In the genomic region with DNA sequence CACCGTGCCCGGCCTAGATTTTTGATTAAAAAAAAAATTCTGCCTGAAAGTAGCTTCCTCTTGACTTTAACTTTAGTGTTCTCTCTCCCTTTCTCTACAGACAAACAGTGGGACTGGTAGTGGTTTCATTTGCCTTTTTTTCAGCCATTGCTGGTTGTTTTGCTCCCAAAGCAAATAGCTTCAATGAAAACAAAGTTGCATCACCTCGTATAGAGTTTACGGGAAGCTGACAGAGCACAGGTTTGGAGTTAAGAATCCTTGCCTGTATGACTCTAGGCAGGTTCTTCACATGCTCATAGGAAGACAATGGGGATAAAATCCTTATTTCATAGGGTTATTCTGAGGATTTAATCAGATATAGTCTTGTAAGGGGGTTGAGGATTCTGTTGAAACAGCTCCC, we compare ENCODE assay signal across 19 cellular contexts. TPM values are rescaled to one million over a fixed set of nuclear protein-coding genes. Genes with fewer than 3 reads are reported as not detected.
DNase-seq lines count a peak whose midpoint lies in the region; ATAC-seq and TF ChIP-seq lines count a peak whose summit lies in the region.
"Had no signal": no experiment of that assay in that cellular context is flagged by ENCODE, and none has a peak within 500 bp of the region (broad histone marks: within the 10 kb centered on the region; RNA-seq: fewer than 3 reads in every experiment).

No MANE protein-coding gene starts in this region.

- H3K4me1 ChIP-seq in GM23338 (ENCODE audit: insufficient read depth) (no peaks in the 10 kb centered on the region), liver (ENCODE audit: control insufficient read depth in 4 of 4, insufficient read depth in 4 of 4, low read length in 3 of 4) (no peaks in the 10 kb centered on the region), Caco-2 (no peaks in the 10 kb centered on the region)
- H3K4me1 ChIP-seq: A549, HAP-1 had no signal

- no peaks in the 10 kb centered on the region for H4K20me1 ChIP-seq in GM23338 (replicated peaks; ENCODE audit: insufficient read depth)

- H2AFZ ChIP-seq in GM23338 = peak overlapping the region; percentile 56; the same call in 1 of the 2 replicates

- H3K27me3 Mint-ChIP-seq in GM23338 (ENCODE audit: insufficient read depth, low read depth, poor library complexity) = no peaks in the 10 kb centered on the region
- H3K27me3 Mint-ChIP-seq in Caco-2 (ENCODE audit: insufficient read depth, unreplicated experiment) = no peaks in the 10 kb centered on the region

- H3K4me3 ChIP-seq in GM23338 (no peak overlapping the region), fibroblast of villous mesenchyme (ENCODE audit: low read depth, low read length) (no peak overlapping the region), liver (ENCODE audit: low read depth in 1 of 3, low read length in 3 of 3) (no peak overlapping the region), Caco-2 (ENCODE audit: low read depth, low read length) (no peak overlapping the region)
- H3K4me3 ChIP-seq: A549, HAP-1 had no signal

- H3K9me2 ChIP-seq in GM23338 (ENCODE audit: insufficient read depth) = 0 out of 2 replicates have a peak, but pooled peaks cover 4% of the 10 kb centered on the region

- H3K4me2 ChIP-seq in GM23338 = no peak overlapping the region
- H3K4me2 ChIP-seq: A549 had no signal

- 63% methylated on average over 4 of the region's 4 CpGs for WGBS in liver

- intact Hi-C loops in Caco-2 (cut with micrococcal nuclease; ENCODE audit: unreplicated experiment) = no loop called here

- H3K27me3 ChIP-seq in GM23338 (ENCODE audit: insufficient read depth) (no peaks in the 10 kb centered on the region), liver (ENCODE audit: control insufficient read depth in 4 of 4, insufficient read depth in 4 of 4, low read length in 3 of 4) (no peaks in the 10 kb centered on the region), Caco-2 (replicated peaks; ENCODE audit: control insufficient read depth, insufficient read depth, low read length) (no peaks in the 10 kb centered on the region)

- no peak overlapping the region for H3K9ac ChIP-seq in liver (ENCODE audit: low read depth in 1 of 2, low read length in 2 of 2)

- no peak overlapping the region for H3K4me3 Mint-ChIP-seq in GM23338
- H3K4me3 Mint-ChIP-seq in Caco-2 (ENCODE audit: unreplicated experiment) = no peak overlapping the region
- H3K4me3 Mint-ChIP-seq: CD4-positive, alpha-beta T cell had no signal

- TF ChIP-seq CTCF in GM23338 (conservative IDR thresholded peaks at IDR 0.05; ENCODE audit: low read depth in 2 of 2) = no peak
- no peak for TF ChIP-seq CTCF in fibroblast of villous mesenchyme (IDR thresholded peaks at IDR 0.05; ENCODE audit: insufficient read depth, low read depth, low read length)
- no peak for TF ChIP-seq CTCF in liver (IDR thresholded peaks at IDR 0.05; ENCODE audit: low read depth, low read length, missing input control)
- TF ChIP-seq CTCF in Caco-2 (IDR thresholded peaks at IDR 0.05; ENCODE audit: insufficient read depth in 1 of 2, low read depth in 1 of 2, low read length in 1 of 2, severe bottlenecking in 1 of 2, unreplicated experiment in 1 of 2) = no peak

- peaks cover 6% of the 10 kb centered on the region for H3K36me3 Mint-ChIP-seq in GM23338 (ENCODE audit: low read depth)
- H3K36me3 Mint-ChIP-seq in Caco-2 (ENCODE audit: insufficient read depth, unreplicated experiment) = no peaks in the 10 kb centered on the region

- no peak for DNase-seq in GM23338 (ENCODE audit: low spot score)
- DNase-seq in amniotic epithelial cell (ENCODE audit: low read depth) = peak; percentile 31
- DNase-seq in fibroblast of villous mesenchyme (ENCODE audit: low read depth) = peak; percentile 19
- DNase-seq in Caco-2 = no peak
- DNase-seq in superior temporal gyrus (ENCODE audit: extremely low spot score) = no peak
- DNase-seq: AML-193; Calu3; CD4-positive, alpha-beta T cell; DMS79 treated with DMSO at 0.1 percent for 48 hours; GF-D8 had no signal

- BruUV-seq in Caco-2 (replicated peaks; lab: Mats Ljungman, UMichigan) = no TSS peak

- TF ChIP-seq RAD21 in liver (IDR thresholded peaks at IDR 0.05) = no peak

- H3K27ac ChIP-seq in GM23338 (ENCODE audit: low read depth) = no peak overlapping the region
- no peak overlapping the region for H3K27ac ChIP-seq in liver (ENCODE audit: low read depth in 1 of 2, low read length in 2 of 2)
- H3K27ac ChIP-seq: 22Rv1, A549, C4-2B had no signal

- H3K79me2 ChIP-seq in GM23338 (replicated peaks; ENCODE audit: insufficient read depth) = no peaks in the 10 kb centered on the region

- H3K27ac Mint-ChIP-seq in GM23338 (no peak overlapping the region), Caco-2 (ENCODE audit: unreplicated experiment) (no peak overlapping the region)
- H3K27ac Mint-ChIP-seq: CD4-positive, alpha-beta T cell had no signal

- H3K9me3 ChIP-seq in liver (ENCODE audit: control insufficient read depth in 4 of 4, low read length in 3 of 4) (peaks cover 0 to 9% (median 2%) of the 10 kb centered on the region in 4 donors), Caco-2 (no peaks in the 10 kb centered on the region)
- H3K9me3 ChIP-seq: HAP-1 had no signal

- H3K9me3 Mint-ChIP-seq in GM23338 = peaks cover 16% of the 10 kb centered on the region
- H3K9me3 Mint-ChIP-seq in Caco-2 (ENCODE audit: unreplicated experiment) = no peaks in the 10 kb centered on the region

- no peaks in the 10 kb centered on the region for H3F3A ChIP-seq in GM23338 (replicated peaks; ENCODE audit: low read depth)

- CTCF ChIA-PET in Caco-2 (lab: Charles Lee) = no interaction called here

- no peaks in the 10 kb centered on the region for H3K36me3 ChIP-seq in GM23338 (ENCODE audit: insufficient read depth)
- H3K36me3 ChIP-seq in liver (ENCODE audit: control insufficient read depth in 4 of 4, insufficient read depth in 3 of 4, low read depth in 1 of 4, low read length in 3 of 4) = no peaks in the 10 kb centered on the region
- no peaks in the 10 kb centered on the region for H3K36me3 ChIP-seq in Caco-2 (ENCODE audit: control insufficient read depth, insufficient read depth, low read length)
- H3K36me3 ChIP-seq: HAP-1 had no signal

- H3K4me1 Mint-ChIP-seq in GM23338 = peaks cover 3% of the 10 kb centered on the region; the same call in 1 of the 3 replicates
- H3K4me1 Mint-ChIP-seq in Caco-2 (ENCODE audit: low read depth, unreplicated experiment) = no peaks in the 10 kb centered on the region

- ATAC-seq in GM23338 (no peak), GM18502 (IDR thresholded peaks at IDR 0.05; ENCODE audit: poor library complexity, unreplicated experiment) (no peak)
- ATAC-seq: A549 had no signal

- POLR2A ChIA-PET in Caco-2 (lab: Charles Lee) = no interaction called here

TF ChIP-seq in GM23338, 12 proteins besides CTCF, POLR2A, EP300 and RAD21:
- TF ChIP-seq EZH2phosphoT487 (IDR thresholded peaks at IDR 0.05; ENCODE audit: unreplicated experiment) (no peak), POLR2AphosphoS5 (IDR thresholded peaks at IDR 0.05; ENCODE audit: low read depth) (no peak), STAT1 (IDR thresholded peaks at IDR 0.05; ENCODE audit: unreplicated experiment) (no peak)

TF ChIP-seq in liver, 16 proteins besides CTCF, POLR2A, EP300 and RAD21:
- TF ChIP-seq FOXA1 (IDR thresholded peaks at IDR 0.05) = no peak
- TF ChIP-seq, protein P1, sequence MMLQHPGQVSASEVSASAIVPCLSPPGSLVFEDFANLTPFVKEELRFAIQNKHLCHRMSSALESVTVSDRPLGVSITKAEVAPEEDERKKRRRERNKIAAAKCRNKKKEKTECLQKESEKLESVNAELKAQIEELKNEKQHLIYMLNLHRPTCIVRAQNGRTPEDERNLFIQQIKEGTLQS (IDR thresholded peaks at IDR 0.05) = peak; percentile 57
TF ChIP-seq in liver: peak in this region for 1.

RNA-seq across cellular contexts. Expression of a gene that starts 21.6 kb away (rescaled TPM):
- total RNA-seq in GM23338 (2014; rRNA removed; shearing (Covaris generic)) = not detected in 2 replicates
- polyA plus RNA-seq in GM23338 (2016; fragmentation: Nextera tagmentation; extraction: Ambion mirVana) (not detected in 2 replicates), liver (not detected)
- total RNA-seq in fibroblast of villous mesenchyme (0.43 TPM in 1 of 2 replicates, not detected in the other), liver (not detected), Caco-2 (2022) (not detected in 2 replicates)
- total RNA-seq: Calu3; CD4-positive, alpha-beta T cell; H4; HT-29 had no signal
- polyA plus RNA-seq: A549 had no signal

RNA-seq across cellular contexts. Expression of a gene that starts 47.5 kb away (rescaled TPM):
- total RNA-seq in GM23338 (2014; rRNA removed; shearing (Covaris generic)) = 21.0 and 21.2 TPM in 2 replicates
- 24.8 and 26.0 TPM in 2 replicates for polyA plus RNA-seq in GM23338 (2016; fragmentation: Nextera tagmentation; extraction: Ambion mirVana)
- total RNA-seq in fibroblast of villous mesenchyme = 84.1 and 137 TPM in 2 replicates
- 100 to 1,000 TPM in 1 of 2 donors, 10 to 100 TPM in 1; 62.6 to 146 TPM for total RNA-seq in liver
- polyA plus RNA-seq in liver = 100 to 1,000 TPM; 170 to 185 TPM
- total RNA-seq in Caco-2 (2022) = 59.4 and 64.6 TPM in 2 replicates

RNA-seq across cellular contexts. Expression of a gene that starts 50.4 kb away (rescaled TPM):
- total RNA-seq in GM23338 (2014; rRNA removed; shearing (Covaris generic)) = 1.5 and 2.1 TPM in 2 replicates
- 0.30 and 0.47 TPM in 2 replicates for polyA plus RNA-seq in GM23338 (2016; fragmentation: Nextera tagmentation; extraction: Ambion mirVana)
- not detected in 2 replicates for total RNA-seq in fibroblast of villous mesenchyme
- not detected for total RNA-seq in liver
- polyA plus RNA-seq in liver = not detected
- total RNA-seq in Caco-2 (2022) = not detected in 2 replicates
- total RNA-seq: Calu3; CD4-positive, alpha-beta T cell; H4; HT-29 had no signal
- polyA plus RNA-seq: A549, BJ had no signal

Comparison
In these comparisons a context has a peak if more than half of its experiments do, and no peak if none do; other contexts are left out.
1. DNase-seq: peak in amniotic epithelial cell (single experiment) and fibroblast of villous mesenchyme (single experiment); none in GM23338 (single experiment), Caco-2 (0 of 2) and superior temporal gyrus (single experiment).